Comparison of ENCODE assay signal across 8 cellular contexts in the genomic region with DNA sequence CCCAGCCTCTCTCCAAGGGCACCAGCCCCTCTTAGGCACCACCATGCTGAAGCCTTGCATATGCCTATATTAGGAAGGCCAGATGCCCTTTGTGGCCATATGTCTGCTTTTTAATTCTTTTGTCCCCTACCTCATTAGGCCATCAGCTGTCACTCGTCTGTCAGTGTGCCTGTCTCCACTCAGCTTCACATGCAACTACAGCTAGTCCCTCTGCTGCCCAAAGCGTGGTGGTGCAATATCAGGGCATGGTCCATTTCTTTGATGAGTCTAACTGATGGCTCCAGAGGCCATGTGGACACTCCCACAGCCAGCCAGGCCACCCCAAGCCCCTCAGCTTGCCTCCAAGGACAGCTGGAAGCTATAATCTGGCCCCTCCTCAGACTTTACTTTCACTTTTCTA. TPM values are rescaled to one million over a fixed set of nuclear protein-coding genes. Genes with fewer than 3 reads are reported as not detected.
A peak's percentile ranks its signal among the peaks of the same experiment; 100 is the strongest.
DNase-seq lines count a peak whose midpoint lies in the region; TF ChIP-seq lines count a peak whose summit lies in the region.

No MANE protein-coding gene starts in this region.

- no peaks in the 10 kb centered on the region for H3K27me3 ChIP-seq in adipocyte (replicated peaks; ENCODE audit: control insufficient read depth, insufficient read depth, low read length)

- H3K4me1 ChIP-seq in adipocyte (ENCODE audit: control insufficient read depth, insufficient read depth, low read length), result peaks cover 41% of the 10 kb centered on the region

- H3K9me3 ChIP-seq in adipocyte (ENCODE audit: control insufficient read depth, low read length), result no peaks in the 10 kb centered on the region

- H3K9ac ChIP-seq in adipocyte (ENCODE audit: low read length), result no peak overlapping the region

- TF ChIP-seq POLR2A in NB4 (IDR thresholded peaks at IDR 0.05; ENCODE audit: extremely low read depth, insufficient read length), result no peak

- H3K36me3 ChIP-seq in adipocyte (ENCODE audit: control insufficient read depth, insufficient read depth, low read length, severe bottlenecking), result no peaks in the 10 kb centered on the region

- peak; percentile 61 for TF ChIP-seq CTCF in NB4 (IDR thresholded peaks at IDR 0.05; ENCODE audit: low read depth, low read length)

- DNase-seq in activated CD4-positive, alpha-beta T cell treated with anti-CD3 and anti-CD28 coated beads for 48 hours, result peak; percentile 41
- no peak for DNase-seq in activated CD4-positive, alpha-beta T cell treated with anti-CD3 and anti-CD28 coated beads for 1 hour
- peak; percentile 84 for DNase-seq in NB4 (ENCODE audit: low read depth)
- DNase-seq in adipocyte (ENCODE audit: low read depth), result peak; percentile 61
- peak; percentile 57 for DNase-seq in medulla oblongata (ENCODE audit: extremely low spot score)
- no peak for DNase-seq in DMS79 treated with DMSO at 0.1 percent for 48 hours (lab: John Stamatoyannopoulos, UW)
- no peak for DNase-seq in mesenteric fat pad (ENCODE audit: low spot score)
- DNase-seq in OCI-M2 (lab: John Stamatoyannopoulos, UW; ENCODE audit: unreplicated experiment), result no peak

- H3K4me3 ChIP-seq in NB4 (ENCODE audit: low read depth, low read length) (no peak overlapping the region), adipocyte (ENCODE audit: low read length) (no peak overlapping the region)

RNA-seq across cellular contexts. Expression of gene MYO18A, which starts 36.3 kb away (rescaled TPM):
- 48.6 TPM for total RNA-seq in mesenteric fat pad

Comparison
In these comparisons a context has a peak if more than half of its experiments do, and no peak if none do; other contexts are left out.
1. DNase-seq: peak in activated CD4-positive, alpha-beta T cell treated with anti-CD3 and anti-CD28 coated beads for 48 hours (single experiment), NB4 (single experiment), adipocyte (single experiment) and medulla oblongata (single experiment); none in activated CD4-positive, alpha-beta T cell treated with anti-CD3 and anti-CD28 coated beads for 1 hour (single experiment), DMS79 treated with DMSO at 0.1 percent for 48 hours (single experiment), mesenteric fat pad (single experiment) and OCI-M2 (single experiment).